In the genomic region with DNA sequence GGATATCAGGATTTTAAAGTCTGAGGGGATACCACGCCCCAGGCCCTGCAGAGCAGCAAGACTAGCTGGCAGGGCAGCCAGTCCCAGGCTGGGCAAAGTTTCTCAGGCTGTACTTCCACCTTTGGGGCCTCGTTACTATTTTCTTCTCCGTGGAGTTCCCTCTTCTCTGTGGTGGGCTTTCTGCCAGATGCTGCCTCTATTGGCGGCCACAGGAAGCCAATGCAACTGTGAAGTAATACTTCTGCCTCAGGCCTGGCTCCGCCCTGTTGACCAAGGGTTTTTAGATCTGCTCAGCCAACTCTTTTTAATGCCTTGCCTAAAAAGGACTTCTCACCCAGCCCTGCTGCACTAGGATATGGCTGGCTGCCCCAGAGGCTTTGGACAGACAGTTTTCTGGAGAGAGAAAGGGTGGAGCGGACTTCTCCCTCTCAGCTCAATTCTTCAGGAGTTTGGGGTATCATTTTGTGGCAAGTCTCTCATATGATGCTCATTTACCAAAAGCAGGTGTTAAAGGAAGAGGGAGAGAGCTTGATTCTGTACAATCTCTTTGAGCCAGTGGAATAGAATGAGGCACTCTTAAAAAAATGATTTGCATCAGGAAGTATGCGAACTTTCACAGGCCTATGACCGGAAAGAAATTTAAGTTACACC, we compare ENCODE assay signal across 8 cellular contexts.
DNase-seq lines count a peak whose midpoint lies in the region; ATAC-seq and TF ChIP-seq lines count a peak whose summit lies in the region.

No MANE protein-coding gene starts in this region.

- H3K36me3 ChIP-seq in Peyer's patch (no peaks in the 10 kb centered on the region), esophagus muscularis mucosa (no peaks in the 10 kb centered on the region)

- WGBS in esophagus muscularis mucosa, result 19% methylated on average over 8 of the region's 8 CpGs

- no peak for TF ChIP-seq POLR2A in Peyer's patch (IDR thresholded peaks at IDR 0.05)
- no peak for TF ChIP-seq POLR2A in esophagus muscularis mucosa (IDR thresholded peaks at IDR 0.05; ENCODE audit: low read depth)

- H3K27me3 ChIP-seq in Peyer's patch, result no peaks in the 10 kb centered on the region
- H3K27me3 ChIP-seq in esophagus muscularis mucosa, result no peaks in the 10 kb centered on the region

- H3K27ac ChIP-seq in Peyer's patch, result peak overlapping the region; percentile 45 to 77 (median 65)
- H3K27ac ChIP-seq in esophagus muscularis mucosa (replicated peaks in 1 of 4), result peak overlapping the region; percentile 86 to 89 (median 86)

- H3K4me3 ChIP-seq in Peyer's patch (no peak overlapping the region), esophagus muscularis mucosa (peak overlapping the region in 3 of 4 donors; percentile 10 to 29 (median 17))

- H3K4me1 ChIP-seq in Peyer's patch (peaks cover 0 to 15% (median 9%) of the 10 kb centered on the region in 4 donors), esophagus muscularis mucosa (peaks cover 21 to 61% (median 52%) of the 10 kb centered on the region in 4 donors)

- peak; percentile 68 for ATAC-seq in GM19035 (IDR thresholded peaks at IDR 0.05; ENCODE audit: unreplicated experiment)
- ATAC-seq in HG03097 (IDR thresholded peaks at IDR 0.05; ENCODE audit: low FRiP score, unreplicated experiment), result peak; percentile 76

- H3K9me3 ChIP-seq in Peyer's patch, result no peaks in the 10 kb centered on the region
- no peaks in the 10 kb centered on the region for H3K9me3 ChIP-seq in esophagus muscularis mucosa

- DNase-seq in AG20443 (ENCODE audit: low spot score) (peak; percentile 93), Peyer's patch (peak; percentile 58 to 91 (median 87)), esophagus muscularis mucosa (ENCODE audit: extremely low spot score) (peak; percentile 96), myocyte (ENCODE audit: low read depth) (peak; percentile 78), NCI-H774 (lab: John Stamatoyannopoulos, UW) (no peak), NCI-H1092 (lab: John Stamatoyannopoulos, UW) (no peak)

- no peak for TF ChIP-seq EP300 in esophagus muscularis mucosa (IDR thresholded peaks at IDR 0.05)

- TF ChIP-seq CTCF in Peyer's patch (IDR thresholded peaks at IDR 0.05) (peak in 3 of 6 experiments; percentile 6 to 22 (median 19)), esophagus muscularis mucosa (IDR thresholded peaks at IDR 0.05) (peak in 1 of 3 experiments; percentile 39)

- intact Hi-C loops in esophagus muscularis mucosa (cut with DNase I), result loop anchor here (5.0 kb wide), 1 partner anchor 65 kb away; no protein-coding TSS in a partner anchor

Comparison
In these comparisons a context has a peak if more than half of its experiments do, and no peak if none do; other contexts are left out.
1. DNase-seq: peak in AG20443 (single experiment), Peyer's patch (3 of 3), esophagus muscularis mucosa (single experiment) and myocyte (single experiment); none in NCI-H774 (single experiment) and NCI-H1092 (single experiment).
2. H3K4me3 ChIP-seq: peak in esophagus muscularis mucosa (3 of 4); none in Peyer's patch (0 of 4).